ENCODE assay signal across 2 cellular contexts in the genomic region with DNA sequence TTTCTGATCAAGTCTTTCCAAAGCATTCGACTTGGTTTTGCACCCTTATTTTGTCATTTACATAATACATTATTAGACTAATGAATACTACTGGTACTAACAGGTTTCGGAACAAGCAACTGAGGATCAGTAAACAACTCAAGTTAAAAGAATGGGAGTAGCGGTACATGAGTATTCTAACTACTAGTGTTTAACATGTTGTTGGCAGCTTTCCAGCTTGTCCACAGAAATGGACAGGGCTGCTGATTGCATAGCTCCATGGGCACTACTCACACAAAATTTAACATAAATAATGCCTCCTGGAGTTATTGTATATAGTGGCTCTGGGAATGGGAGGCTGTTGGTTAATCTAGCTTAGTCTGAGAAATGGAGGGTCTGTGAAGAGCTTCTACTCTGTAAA.
TF ChIP-seq lines count a peak whose summit lies in the region.

No MANE protein-coding gene starts in this region.

TF ChIP-seq in GM12878, 131 proteins besides CTCF, POLR2A, EP300 and RAD21:
- TF ChIP-seq CHD1 (IDR thresholded peaks at IDR 0.05; ENCODE audit: low read depth, low read length) (no peak), ASH2L (IDR thresholded peaks at IDR 0.05; ENCODE audit: borderline replicate concordance, low read depth) (no peak), RFX5 (IDR thresholded peaks at IDR 0.05; ENCODE audit: low read depth, low read length) (no peak), MYB (IDR thresholded peaks at IDR 0.05; ENCODE audit: borderline replicate concordance, low read depth, low read length) (no peak), PAX8 (IDR thresholded peaks at IDR 0.05) (no peak), FOXK2 (IDR thresholded peaks at IDR 0.05) (no peak)

TF ChIP-seq in GM23338, 12 proteins besides CTCF, POLR2A, EP300 and RAD21:
- TF ChIP-seq REST (IDR thresholded peaks at IDR 0.05; ENCODE audit: unreplicated experiment) = no peak
- TF ChIP-seq CREB1 (CRISPR knock-in tag; IDR thresholded peaks at IDR 0.05; ENCODE audit: low read depth) = no peak
- TF ChIP-seq ZNF114 (CRISPR knock-in tag; IDR thresholded peaks at IDR 0.05) = no peak
- TF ChIP-seq POLR2AphosphoS5 (IDR thresholded peaks at IDR 0.05; ENCODE audit: low read depth) = no peak
- TF ChIP-seq, protein P1, sequence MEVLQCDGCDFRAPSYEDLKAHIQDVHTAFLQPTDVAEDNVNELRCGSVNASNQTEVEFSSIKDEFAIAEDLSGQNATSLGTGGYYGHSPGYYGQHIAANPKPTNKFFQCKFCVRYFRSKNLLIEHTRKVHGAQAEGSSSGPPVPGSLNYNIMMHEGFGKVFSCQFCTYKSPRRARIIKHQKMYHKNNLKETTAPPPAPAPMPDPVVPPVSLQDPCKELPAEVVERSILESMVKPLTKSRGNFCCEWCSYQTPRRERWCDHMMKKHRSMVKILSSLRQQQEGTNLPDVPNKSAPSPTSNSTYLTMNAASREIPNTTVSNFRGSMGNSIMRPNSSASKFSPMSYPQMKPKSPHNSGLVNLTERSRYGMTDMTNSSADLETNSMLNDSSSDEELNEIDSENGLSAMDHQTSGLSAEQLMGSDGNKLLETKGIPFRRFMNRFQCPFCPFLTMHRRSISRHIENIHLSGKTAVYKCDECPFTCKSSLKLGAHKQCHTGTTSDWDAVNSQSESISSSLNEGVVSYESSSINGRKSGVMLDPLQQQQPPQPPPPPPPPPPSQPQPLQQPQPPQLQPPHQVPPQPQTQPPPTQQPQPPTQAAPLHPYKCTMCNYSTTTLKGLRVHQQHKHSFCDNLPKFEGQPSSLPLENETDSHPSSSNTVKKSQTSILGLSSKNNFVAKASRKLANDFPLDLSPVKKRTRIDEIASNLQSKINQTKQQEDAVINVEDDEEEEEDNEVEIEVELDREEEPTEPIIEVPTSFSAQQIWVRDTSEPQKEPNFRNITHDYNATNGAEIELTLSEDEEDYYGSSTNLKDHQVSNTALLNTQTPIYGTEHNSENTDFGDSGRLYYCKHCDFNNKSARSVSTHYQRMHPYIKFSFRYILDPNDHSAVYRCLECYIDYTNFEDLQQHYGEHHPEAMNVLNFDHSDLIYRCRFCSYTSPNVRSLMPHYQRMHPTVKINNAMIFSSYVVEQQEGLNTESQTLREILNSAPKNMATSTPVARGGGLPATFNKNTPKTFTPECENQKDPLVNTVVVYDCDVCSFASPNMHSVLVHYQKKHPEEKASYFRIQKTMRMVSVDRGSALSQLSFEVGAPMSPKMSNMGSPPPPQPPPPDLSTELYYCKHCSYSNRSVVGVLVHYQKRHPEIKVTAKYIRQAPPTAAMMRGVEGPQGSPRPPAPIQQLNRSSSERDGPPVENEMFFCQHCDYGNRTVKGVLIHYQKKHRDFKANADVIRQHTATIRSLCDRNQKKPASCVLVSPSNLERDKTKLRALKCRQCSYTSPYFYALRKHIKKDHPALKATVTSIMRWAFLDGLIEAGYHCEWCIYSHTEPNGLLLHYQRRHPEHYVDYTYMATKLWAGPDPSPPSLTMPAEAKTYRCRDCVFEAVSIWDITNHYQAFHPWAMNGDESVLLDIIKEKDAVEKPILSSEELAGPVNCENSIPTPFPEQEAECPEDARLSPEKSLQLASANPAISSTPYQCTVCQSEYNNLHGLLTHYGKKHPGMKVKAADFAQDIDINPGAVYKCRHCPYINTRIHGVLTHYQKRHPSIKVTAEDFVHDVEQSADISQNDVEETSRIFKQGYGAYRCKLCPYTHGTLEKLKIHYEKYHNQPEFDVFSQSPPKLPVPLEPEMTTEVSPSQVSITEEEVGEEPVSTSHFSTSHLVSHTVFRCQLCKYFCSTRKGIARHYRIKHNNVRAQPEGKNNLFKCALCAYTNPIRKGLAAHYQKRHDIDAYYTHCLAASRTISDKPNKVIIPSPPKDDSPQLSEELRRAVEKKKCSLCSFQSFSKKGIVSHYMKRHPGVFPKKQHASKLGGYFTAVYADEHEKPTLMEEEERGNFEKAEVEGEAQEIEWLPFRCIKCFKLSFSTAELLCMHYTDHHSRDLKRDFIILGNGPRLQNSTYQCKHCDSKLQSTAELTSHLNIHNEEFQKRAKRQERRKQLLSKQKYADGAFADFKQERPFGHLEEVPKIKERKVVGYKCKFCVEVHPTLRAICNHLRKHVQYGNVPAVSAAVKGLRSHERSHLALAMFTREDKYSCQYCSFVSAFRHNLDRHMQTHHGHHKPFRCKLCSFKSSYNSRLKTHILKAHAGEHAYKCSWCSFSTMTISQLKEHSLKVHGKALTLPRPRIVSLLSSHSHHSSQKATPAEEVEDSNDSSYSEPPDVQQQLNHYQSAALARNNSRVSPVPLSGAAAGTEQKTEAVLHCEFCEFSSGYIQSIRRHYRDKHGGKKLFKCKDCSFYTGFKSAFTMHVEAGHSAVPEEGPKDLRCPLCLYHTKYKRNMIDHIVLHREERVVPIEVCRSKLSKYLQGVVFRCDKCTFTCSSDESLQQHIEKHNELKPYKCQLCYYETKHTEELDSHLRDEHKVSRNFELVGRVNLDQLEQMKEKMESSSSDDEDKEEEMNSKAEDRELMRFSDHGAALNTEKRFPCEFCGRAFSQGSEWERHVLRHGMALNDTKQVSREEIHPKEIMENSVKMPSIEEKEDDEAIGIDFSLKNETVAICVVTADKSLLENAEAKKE (CRISPR knock-in tag; IDR thresholded peaks at IDR 0.05) = no peak
- TF ChIP-seq, protein P2, sequence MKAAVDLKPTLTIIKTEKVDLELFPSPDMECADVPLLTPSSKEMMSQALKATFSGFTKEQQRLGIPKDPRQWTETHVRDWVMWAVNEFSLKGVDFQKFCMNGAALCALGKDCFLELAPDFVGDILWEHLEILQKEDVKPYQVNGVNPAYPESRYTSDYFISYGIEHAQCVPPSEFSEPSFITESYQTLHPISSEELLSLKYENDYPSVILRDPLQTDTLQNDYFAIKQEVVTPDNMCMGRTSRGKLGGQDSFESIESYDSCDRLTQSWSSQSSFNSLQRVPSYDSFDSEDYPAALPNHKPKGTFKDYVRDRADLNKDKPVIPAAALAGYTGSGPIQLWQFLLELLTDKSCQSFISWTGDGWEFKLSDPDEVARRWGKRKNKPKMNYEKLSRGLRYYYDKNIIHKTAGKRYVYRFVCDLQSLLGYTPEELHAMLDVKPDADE (IDR thresholded peaks at IDR 0.05) = no peak
- no peak for TF ChIP-seq EZH2phosphoT487 (IDR thresholded peaks at IDR 0.05; ENCODE audit: unreplicated experiment)
- TF ChIP-seq ZNF331 (CRISPR knock-in tag; IDR thresholded peaks at IDR 0.05; ENCODE audit: low read depth) = no peak
- TF ChIP-seq STAT1 (IDR thresholded peaks at IDR 0.05; ENCODE audit: unreplicated experiment) = no peak
- no peak for TF ChIP-seq EZH2 (IDR thresholded peaks at IDR 0.05; ENCODE audit: low read depth, unreplicated experiment)
- no peak for TF ChIP-seq NANOG (IDR thresholded peaks at IDR 0.05; ENCODE audit: borderline replicate concordance)
- TF ChIP-seq JUNB (IDR thresholded peaks at IDR 0.05; ENCODE audit: unreplicated experiment) = no peak
